In genomic region chr9:133377721-133378216, GRCh38 we compare ENCODE assay signal across 1 cellular context.
TF ChIP-seq lines count a peak whose summit lies in the region.

No MANE protein-coding gene starts in this region.

TF ChIP-seq in HCT116, 20 proteins besides CTCF, POLR2A, EP300 and RAD21:
- no peak for TF ChIP-seq POLR2AphosphoS5 (IDR thresholded peaks at IDR 0.05; ENCODE audit: low read depth, low read length)
- TF ChIP-seq EZH2 (IDR thresholded peaks at IDR 0.05), result no peak
- TF ChIP-seq CBX3 (IDR thresholded peaks at IDR 0.05; ENCODE audit: low read depth), result no peak
- no peak for TF ChIP-seq TCF7L2 (IDR thresholded peaks at IDR 0.05; ENCODE audit: borderline replicate concordance, extremely low read depth, insufficient read depth, insufficient read length)
- no peak for TF ChIP-seq SIN3A (IDR thresholded peaks at IDR 0.05; ENCODE audit: low read depth)
- TF ChIP-seq ZFX (IDR thresholded peaks at IDR 0.05), result no peak
- no peak for TF ChIP-seq REST (IDR thresholded peaks at IDR 0.05; ENCODE audit: low read depth)
- TF ChIP-seq, protein P1, sequence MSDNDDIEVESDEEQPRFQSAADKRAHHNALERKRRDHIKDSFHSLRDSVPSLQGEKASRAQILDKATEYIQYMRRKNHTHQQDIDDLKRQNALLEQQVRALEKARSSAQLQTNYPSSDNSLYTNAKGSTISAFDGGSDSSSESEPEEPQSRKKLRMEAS (IDR thresholded peaks at IDR 0.05), result 0 out of 2 replicates have a peak, but pooled peaks have one; percentile 36
- TF ChIP-seq JUND (IDR thresholded peaks at IDR 0.05), result no peak
TF ChIP-seq in HCT116: peak in this region for 1.
